Comparison of ENCODE assay signal across 1 cellular context in genomic region chr9:128276008-128276573, GRCh38.
TF ChIP-seq lines count a peak whose summit lies in the region.

Gene SWI5, plus strand, starts transcription at chr9:128276276.

TF ChIP-seq in K562, 482 proteins besides CTCF, POLR2A, EP300 and RAD21 (continued from another document and continues in another):
- TF ChIP-seq RBM22 (IDR thresholded peaks at IDR 0.05; ENCODE audit: low read depth, low read length, poor library complexity, severe bottlenecking) (peak; percentile 84), U2AF2 (optimal IDR thresholded peaks at IDR 0.05; ENCODE audit: low read depth, low read length) (no peak), SNRNP70 (optimal IDR thresholded peaks at IDR 0.05; ENCODE audit: low read depth, low read length) (no peak), ZNF444 (CRISPR knock-in tag; IDR thresholded peaks at IDR 0.05) (no peak), RBM34 (IDR thresholded peaks at IDR 0.05; ENCODE audit: borderline replicate concordance, insufficient read depth, low read length) (0 out of 2 replicates have a peak, but pooled peaks have one; percentile 11), ZNF592 (IDR thresholded peaks at IDR 0.05) (no peak), CREB5 (CRISPR knock-in tag; IDR thresholded peaks at IDR 0.05) (no peak), ZNF764 (CRISPR knock-in tag; IDR thresholded peaks at IDR 0.05; ENCODE audit: low read depth) (0 out of 2 replicates have a peak, but pooled peaks have one; percentile 67), ZNF165 (CRISPR knock-in tag; IDR thresholded peaks at IDR 0.05; ENCODE audit: borderline replicate concordance) (0 out of 2 replicates have a peak, but pooled peaks have one; percentile 34), ZNF76 (CRISPR knock-in tag; IDR thresholded peaks at IDR 0.05; ENCODE audit: borderline replicate concordance) (peak; percentile 55; the same call in 1 of the 2 replicates), ZSCAN29 (IDR thresholded peaks at IDR 0.05) (no peak), SMARCA4 (IDR thresholded peaks at IDR 0.05) (no peak), ZKSCAN1 (IDR thresholded peaks at IDR 0.05; ENCODE audit: low read depth, low read length) (peak; percentile 13; the same call in 1 of the 2 replicates), ZFP30 (CRISPR knock-in tag; IDR thresholded peaks at IDR 0.05; ENCODE audit: borderline replicate concordance) (peak; percentile 61; the same call in 1 of the 2 replicates), PML (IDR thresholded peaks at IDR 0.05; ENCODE audit: low read length) (no peak), EZH2 (IDR thresholded peaks at IDR 0.05; ENCODE audit: borderline replicate concordance, low read depth, low read length) (no peak), SREBF1 (IDR thresholded peaks at IDR 0.05; ENCODE audit: borderline replicate concordance, low read depth, low read length) (no peak), TCF7L2 (IDR thresholded peaks at IDR 0.05; ENCODE audit: low read depth, low read length) (no peak; the same call in 1 of the 2 replicates), MBD2 (IDR thresholded peaks at IDR 0.05; ENCODE audit: borderline replicate concordance, low read depth) (no peak), GABPB2 (CRISPR knock-in tag; conservative IDR thresholded peaks at IDR 0.05) (peak; percentile 80; the same call in 1 of the 2 replicates), SP2 (IDR thresholded peaks at IDR 0.05; ENCODE audit: extremely low read depth, low read depth, low read length, poor library complexity, severe bottlenecking) (peak; percentile 5), ILK (tag; IDR thresholded peaks at IDR 0.05; ENCODE audit: borderline replicate concordance, low read depth) (no peak), ZBTB49 (CRISPR knock-in tag; IDR thresholded peaks at IDR 0.05; ENCODE audit: borderline replicate concordance) (no peak), MYC (IDR thresholded peaks at IDR 0.05; ENCODE audit: low read depth, low read length) (peak; percentile 87), MYC (CRISPR knock-in tag; IDR thresholded peaks at IDR 0.05; ENCODE audit: borderline replicate concordance, low read depth) (peak; percentile 67; the same call in 1 of the 2 replicates), NEUROD1 (IDR thresholded peaks at IDR 0.05; ENCODE audit: borderline replicate concordance, low read depth, low read length, partially characterized antibody) (no peak), NR4A1 (CRISPR knock-in tag; IDR thresholded peaks at IDR 0.05) (peak; percentile 88; the same call in 1 of the 2 replicates), NR4A1 (tag; IDR thresholded peaks at IDR 0.05) (peak; percentile 46; the same call in 1 of the 2 replicates), JUN (IDR thresholded peaks at IDR 0.05; ENCODE audit: borderline replicate concordance, low read depth, low read length) (peak; percentile 43; the same call in 1 of the 2 replicates), JUN (CRISPR knock-in tag; IDR thresholded peaks at IDR 0.05; ENCODE audit: borderline replicate concordance) (no peak), ZNF197 (CRISPR knock-in tag; IDR thresholded peaks at IDR 0.05; ENCODE audit: low read depth) (no peak), CBX1 (IDR thresholded peaks at IDR 0.05; ENCODE audit: low read depth) (no peak), BHLHE40 (IDR thresholded peaks at IDR 0.05; ENCODE audit: low read length) (no peak; the same call in 1 of the 2 replicates), MEIS2 (IDR thresholded peaks at IDR 0.05; ENCODE audit: partially characterized antibody) (no peak), ZNF589 (CRISPR knock-in tag; IDR thresholded peaks at IDR 0.05; ENCODE audit: low read depth) (no peak), TSHZ1 (CRISPR knock-in tag; IDR thresholded peaks at IDR 0.05) (no peak; the same call in 1 of the 2 replicates), TGIF2 (CRISPR knock-in tag; IDR thresholded peaks at IDR 0.05) (no peak), ZNF445 (CRISPR knock-in tag; IDR thresholded peaks at IDR 0.05; ENCODE audit: low read depth) (peak; percentile 16; the same call in 1 of the 2 replicates), ZNF778 (CRISPR knock-in tag; IDR thresholded peaks at IDR 0.05) (no peak), ZNF253 (CRISPR knock-in tag; conservative IDR thresholded peaks at IDR 0.05) (no peak)
- TF ChIP-seq, protein P1, sequence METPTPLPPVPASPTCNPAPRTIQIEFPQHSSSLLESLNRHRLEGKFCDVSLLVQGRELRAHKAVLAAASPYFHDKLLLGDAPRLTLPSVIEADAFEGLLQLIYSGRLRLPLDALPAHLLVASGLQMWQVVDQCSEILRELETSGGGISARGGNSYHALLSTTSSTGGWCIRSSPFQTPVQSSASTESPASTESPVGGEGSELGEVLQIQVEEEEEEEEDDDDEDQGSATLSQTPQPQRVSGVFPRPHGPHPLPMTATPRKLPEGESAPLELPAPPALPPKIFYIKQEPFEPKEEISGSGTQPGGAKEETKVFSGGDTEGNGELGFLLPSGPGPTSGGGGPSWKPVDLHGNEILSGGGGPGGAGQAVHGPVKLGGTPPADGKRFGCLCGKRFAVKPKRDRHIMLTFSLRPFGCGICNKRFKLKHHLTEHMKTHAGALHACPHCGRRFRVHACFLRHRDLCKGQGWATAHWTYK (CRISPR knock-in tag; IDR thresholded peaks at IDR 0.05), result peak; percentile 82
- TF ChIP-seq, protein P2, sequence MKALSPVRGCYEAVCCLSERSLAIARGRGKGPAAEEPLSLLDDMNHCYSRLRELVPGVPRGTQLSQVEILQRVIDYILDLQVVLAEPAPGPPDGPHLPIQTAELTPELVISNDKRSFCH (CRISPR knock-in tag; IDR thresholded peaks at IDR 0.05), result no peak
- TF ChIP-seq, protein P2 (tag; IDR thresholded peaks at IDR 0.05), result peak; percentile 88; the same call in 1 of the 2 replicates
- TF ChIP-seq, protein P3, sequence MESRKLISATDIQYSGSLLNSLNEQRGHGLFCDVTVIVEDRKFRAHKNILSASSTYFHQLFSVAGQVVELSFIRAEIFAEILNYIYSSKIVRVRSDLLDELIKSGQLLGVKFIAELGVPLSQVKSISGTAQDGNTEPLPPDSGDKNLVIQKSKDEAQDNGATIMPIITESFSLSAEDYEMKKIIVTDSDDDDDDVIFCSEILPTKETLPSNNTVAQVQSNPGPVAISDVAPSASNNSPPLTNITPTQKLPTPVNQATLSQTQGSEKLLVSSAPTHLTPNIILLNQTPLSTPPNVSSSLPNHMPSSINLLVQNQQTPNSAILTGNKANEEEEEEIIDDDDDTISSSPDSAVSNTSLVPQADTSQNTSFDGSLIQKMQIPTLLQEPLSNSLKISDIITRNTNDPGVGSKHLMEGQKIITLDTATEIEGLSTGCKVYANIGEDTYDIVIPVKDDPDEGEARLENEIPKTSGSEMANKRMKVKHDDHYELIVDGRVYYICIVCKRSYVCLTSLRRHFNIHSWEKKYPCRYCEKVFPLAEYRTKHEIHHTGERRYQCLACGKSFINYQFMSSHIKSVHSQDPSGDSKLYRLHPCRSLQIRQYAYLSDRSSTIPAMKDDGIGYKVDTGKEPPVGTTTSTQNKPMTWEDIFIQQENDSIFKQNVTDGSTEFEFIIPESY (CRISPR knock-in tag; IDR thresholded peaks at IDR 0.05), result no peak
- TF ChIP-seq, protein P4, sequence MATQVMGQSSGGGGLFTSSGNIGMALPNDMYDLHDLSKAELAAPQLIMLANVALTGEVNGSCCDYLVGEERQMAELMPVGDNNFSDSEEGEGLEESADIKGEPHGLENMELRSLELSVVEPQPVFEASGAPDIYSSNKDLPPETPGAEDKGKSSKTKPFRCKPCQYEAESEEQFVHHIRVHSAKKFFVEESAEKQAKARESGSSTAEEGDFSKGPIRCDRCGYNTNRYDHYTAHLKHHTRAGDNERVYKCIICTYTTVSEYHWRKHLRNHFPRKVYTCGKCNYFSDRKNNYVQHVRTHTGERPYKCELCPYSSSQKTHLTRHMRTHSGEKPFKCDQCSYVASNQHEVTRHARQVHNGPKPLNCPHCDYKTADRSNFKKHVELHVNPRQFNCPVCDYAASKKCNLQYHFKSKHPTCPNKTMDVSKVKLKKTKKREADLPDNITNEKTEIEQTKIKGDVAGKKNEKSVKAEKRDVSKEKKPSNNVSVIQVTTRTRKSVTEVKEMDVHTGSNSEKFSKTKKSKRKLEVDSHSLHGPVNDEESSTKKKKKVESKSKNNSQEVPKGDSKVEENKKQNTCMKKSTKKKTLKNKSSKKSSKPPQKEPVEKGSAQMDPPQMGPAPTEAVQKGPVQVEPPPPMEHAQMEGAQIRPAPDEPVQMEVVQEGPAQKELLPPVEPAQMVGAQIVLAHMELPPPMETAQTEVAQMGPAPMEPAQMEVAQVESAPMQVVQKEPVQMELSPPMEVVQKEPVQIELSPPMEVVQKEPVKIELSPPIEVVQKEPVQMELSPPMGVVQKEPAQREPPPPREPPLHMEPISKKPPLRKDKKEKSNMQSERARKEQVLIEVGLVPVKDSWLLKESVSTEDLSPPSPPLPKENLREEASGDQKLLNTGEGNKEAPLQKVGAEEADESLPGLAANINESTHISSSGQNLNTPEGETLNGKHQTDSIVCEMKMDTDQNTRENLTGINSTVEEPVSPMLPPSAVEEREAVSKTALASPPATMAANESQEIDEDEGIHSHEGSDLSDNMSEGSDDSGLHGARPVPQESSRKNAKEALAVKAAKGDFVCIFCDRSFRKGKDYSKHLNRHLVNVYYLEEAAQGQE (CRISPR knock-in tag; IDR thresholded peaks at IDR 0.05; ENCODE audit: low read depth), result peak; percentile 71
